Comparison of ENCODE assay signal across 20 cellular contexts in genomic region chr1:245804696-245805095, GRCh38.
DNase-seq lines count a peak whose midpoint lies in the region; ATAC-seq, FAIRE-seq and TF ChIP-seq lines count a peak whose summit lies in the region.
"Had no signal": no experiment of that assay in that cellular context is flagged by ENCODE, and none has a peak within 500 bp of the region (broad histone marks: within the 10 kb centered on the region; RNA-seq: fewer than 3 reads in every experiment).

No MANE protein-coding gene starts in this region.

- no peaks in the 10 kb centered on the region for H4K20me1 ChIP-seq in K562 (replicated peaks; ENCODE audit: control insufficient read depth, insufficient read depth, low read length)

- intact Hi-C loops in K562 (cut with micrococcal nuclease): no loop called here

- no peak overlapping the region for H3K27ac Mint-ChIP-seq in osteocyte (ENCODE audit: unreplicated experiment)
- H3K27ac Mint-ChIP-seq: CD4-positive, CD25-positive, alpha-beta regulatory T cell; CD8-positive, alpha-beta memory T cell had no signal

- TF ChIP-seq POLR2A in K562 (conservative IDR thresholded peaks at IDR 0.05): no peak

- H3K4me3 ChIP-seq in K562: no peak overlapping the region
- H3K4me3 ChIP-seq: GM12878, HAP-1 had no signal

- ATAC-seq in K562 (no peak), GM19467 (IDR thresholded peaks at IDR 0.05; ENCODE audit: unreplicated experiment) (no peak)
- ATAC-seq: GM12878 had no signal

- TF ChIP-seq CTCF in K562 (IDR thresholded peaks at IDR 0.05 in 2 of 3, conservative IDR thresholded peaks at IDR 0.05 in 1 of 3; ENCODE audit: insufficient read depth in 2 of 3, low read depth in 1 of 3, low read length in 3 of 3) (no peak), osteocyte (IDR thresholded peaks at IDR 0.05) (no peak), GM20000 (IDR thresholded peaks at IDR 0.05; ENCODE audit: extremely low read depth, missing control alignments) (no peak)

- CTCF ChIA-PET in K562 (lab: Yijun Ruan, JAX; ENCODE audit: low intra/inter-chr PET ratio): no interaction called here

- TF ChIP-seq RAD21 in K562 (CRISPR knock-in tag; conservative IDR thresholded peaks at IDR 0.05 in 1 of 2, IDR thresholded peaks at IDR 0.05 in 1 of 2): no peak

- no peak overlapping the region for H3K9ac ChIP-seq in K562 (ENCODE audit: insufficient read depth in 1 of 2, low read depth in 2 of 2, low read length in 2 of 2)

- POLR2A ChIA-PET in K562 (lab: Yijun Ruan, JAX): no interaction called here

- 86% methylated on average over 4 of the region's 4 CpGs for WGBS in K562 (ENCODE audit: insufficient coverage, low coverage, missing lambda C conversion rate)

- H3K9me3 Mint-ChIP-seq in osteocyte (ENCODE audit: unreplicated experiment): no peaks in the 10 kb centered on the region
- H3K9me3 Mint-ChIP-seq: CD4-positive, CD25-positive, alpha-beta regulatory T cell; CD8-positive, alpha-beta memory T cell had no signal

- H3K79me2 ChIP-seq in K562 (ENCODE audit: control insufficient read depth, insufficient read depth, low read length): no peaks in the 10 kb centered on the region; the same call in 2 of the 3 replicates

- no peak overlapping the region for H2AFZ ChIP-seq in K562 (ENCODE audit: low read depth, low read length)

- TF ChIP-seq EP300 in K562 (IDR thresholded peaks at IDR 0.05; ENCODE audit: low read length): no peak

- no peaks in the 10 kb centered on the region for H3K27me3 ChIP-seq in K562 (ENCODE audit: control insufficient read depth in 2 of 2, insufficient read depth in 2 of 2, low read length in 2 of 2)
- H3K27me3 ChIP-seq: BE2C had no signal

- no peak overlapping the region for H3K4me2 ChIP-seq in K562 (ENCODE audit: insufficient read depth, low read length)

- in situ Hi-C loops in K562 (cut with MboI): no loop called here

- H3K4me1 Mint-ChIP-seq in osteocyte (ENCODE audit: unreplicated experiment): peaks cover 7% of the 10 kb centered on the region

- H3K27me3 Mint-ChIP-seq in osteocyte (ENCODE audit: unreplicated experiment): no peaks in the 10 kb centered on the region
- H3K27me3 Mint-ChIP-seq: CD4-positive, CD25-positive, alpha-beta regulatory T cell; CD8-positive, alpha-beta memory T cell had no signal

- DNase-seq in M059J (ENCODE audit: low read depth) (peak; percentile 77), K562 (ENCODE audit: extremely low read depth in 1 of 4, low spot score in 3 of 4) (no peak), osteocyte (ENCODE audit: extremely low spot score, unreplicated experiment) (peak; percentile 64), mesenteric fat pad (ENCODE audit: low spot score) (no peak), GM20000 (ENCODE audit: low spot score) (no peak)
- DNase-seq: ACHN; BE2C; C1 segment of cervical spinal cord; CD4-positive, CD25-positive, alpha-beta regulatory T cell; CD8-positive, alpha-beta memory T cell; COR-L47; DMS 273 treated with DMSO at 0.1 percent for 48 hours; DMS53; DND-41; EL had no signal

- no peak overlapping the region for H3K4me3 Mint-ChIP-seq in osteocyte (ENCODE audit: unreplicated experiment)
- H3K4me3 Mint-ChIP-seq: CD4-positive, CD25-positive, alpha-beta regulatory T cell; CD8-positive, alpha-beta memory T cell had no signal

- H3K9me3 ChIP-seq in K562 (replicated peaks; ENCODE audit: control insufficient read depth, insufficient read depth, low read depth, low read length): no peaks in the 10 kb centered on the region
- H3K9me3 ChIP-seq: BE2C, HAP-1 had no signal

- BruUV-seq in K562 (replicated peaks; lab: Mats Ljungman, UMichigan): TSS peak; percentile 6

- no peak overlapping the region for H3K27ac ChIP-seq in K562 (ENCODE audit: extremely low read depth, low read depth, low read length)

- no peaks in the 10 kb centered on the region for H3K36me3 Mint-ChIP-seq in osteocyte (ENCODE audit: unreplicated experiment)

- H3K4me1 ChIP-seq in K562 (replicated peaks in 1 of 2; ENCODE audit: control insufficient read depth in 2 of 2, insufficient read depth in 2 of 2, low read length in 2 of 2): peaks cover 0 to 8% of the 10 kb centered on the region in 2 experiments; a peak in 4 of 5 replicates
- H3K4me1 ChIP-seq: HAP-1 had no signal

- no peak for FAIRE-seq in K562 (lab: Jason Lieb, UNC)
- FAIRE-seq: A204.1, GM12878, H1 had no signal

- H3K36me3 ChIP-seq in K562 (ENCODE audit: control insufficient read depth, insufficient read depth, low read length): peaks cover 38% of the 10 kb centered on the region; the same call in 2 of the 3 replicates
- H3K36me3 ChIP-seq: HAP-1 had no signal

- H3K9me1 ChIP-seq in K562 (ENCODE audit: control insufficient read depth, insufficient read depth, low read length): no peaks in the 10 kb centered on the region

TF ChIP-seq in K562, 482 proteins besides CTCF, POLR2A, EP300 and RAD21 (continues in another document):
- TF ChIP-seq REST (CRISPR knock-in tag; IDR thresholded peaks at IDR 0.05; ENCODE audit: low read depth) (no peak), ZNF3 (CRISPR knock-in tag; IDR thresholded peaks at IDR 0.05) (no peak), ZNF592 (IDR thresholded peaks at IDR 0.05) (no peak), ETV6 (IDR thresholded peaks at IDR 0.05; ENCODE audit: borderline replicate concordance in 1 of 2, low read depth in 2 of 2, low read length in 1 of 2) (no peak), ETV6 (CRISPR knock-in tag; IDR thresholded peaks at IDR 0.05; ENCODE audit: borderline replicate concordance) (no peak), NFIC (IDR thresholded peaks at IDR 0.05) (no peak), USF2 (CRISPR knock-in tag; IDR thresholded peaks at IDR 0.05) (no peak), EZH2 (IDR thresholded peaks at IDR 0.05; ENCODE audit: borderline replicate concordance, low read depth, low read length) (no peak), HDAC6 (IDR thresholded peaks at IDR 0.05; ENCODE audit: low read depth, low read length) (no peak), NFYB (IDR thresholded peaks at IDR 0.05; ENCODE audit: extremely low read depth, insufficient read length) (no peak), BDP1 (IDR thresholded peaks at IDR 0.05; ENCODE audit: insufficient read depth, insufficient read length) (no peak), NFATC3 (IDR thresholded peaks at IDR 0.05) (no peak), KHSRP (IDR thresholded peaks at IDR 0.05) (no peak), ZNF717 (CRISPR knock-in tag; IDR thresholded peaks at IDR 0.05) (no peak)

Comparison
In these comparisons a context has a peak if more than half of its experiments do, and no peak if none do; other contexts are left out.
1. DNase-seq: peak in M059J (single experiment) and osteocyte (single experiment); none in K562 (0 of 4), mesenteric fat pad (single experiment) and GM20000 (single experiment).